In the genomic region with DNA sequence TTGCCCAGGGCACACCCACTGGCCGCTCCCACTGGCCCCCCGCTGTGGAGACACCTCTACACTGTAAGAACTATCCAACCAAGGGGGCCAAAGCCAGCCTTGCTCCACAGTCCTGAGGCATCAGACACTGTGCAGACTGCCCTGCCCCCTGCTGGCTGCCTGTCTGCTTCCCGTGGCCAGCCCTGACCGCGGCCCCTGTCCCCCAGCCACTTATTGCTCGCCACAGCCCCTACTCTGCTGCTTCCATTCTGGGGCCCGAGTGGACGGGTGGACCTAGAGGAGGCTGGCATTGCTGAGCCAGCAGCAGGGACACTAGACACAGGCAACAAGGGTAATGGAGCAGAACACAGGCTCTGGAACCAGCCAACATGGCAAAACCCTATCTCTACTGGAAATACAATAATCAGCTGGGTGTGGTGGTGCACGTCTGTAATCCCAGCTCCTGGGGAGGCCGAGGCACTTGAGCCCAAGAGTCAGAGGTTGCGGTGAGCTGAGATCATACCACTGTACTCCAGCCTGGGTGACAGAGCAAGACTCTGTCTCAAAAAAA, we compare ENCODE assay signal across 8 cellular contexts. TPM values are rescaled to one million over a fixed set of nuclear protein-coding genes. Genes with fewer than 3 reads are reported as not detected.
DNase-seq lines count a peak whose midpoint lies in the region; ATAC-seq and TF ChIP-seq lines count a peak whose summit lies in the region.

No MANE protein-coding gene starts in this region.

- intact Hi-C loops in body of pancreas (cut with DNase I) = no loop called here

- peaks cover 23% of the 10 kb centered on the region; the same call in 1 of the 2 replicates for H3K27me3 ChIP-seq in GM23248 (replicated peaks; ENCODE audit: insufficient read depth)
- no peaks in the 10 kb centered on the region for H3K27me3 ChIP-seq in SU-DHL-6 (ENCODE audit: low read length)
- no peaks in the 10 kb centered on the region for H3K27me3 ChIP-seq in body of pancreas
- H3K27me3 ChIP-seq in liver (ENCODE audit: control insufficient read depth in 4 of 4, insufficient read depth in 4 of 4, low read length in 3 of 4) = no peaks in the 10 kb centered on the region

- H3K4me1 ChIP-seq in GM23248 (ENCODE audit: insufficient read depth) (no peaks in the 10 kb centered on the region), body of pancreas (no peaks in the 10 kb centered on the region), liver (ENCODE audit: control insufficient read depth in 4 of 4, insufficient read depth in 4 of 4, low read length in 3 of 4) (no peaks in the 10 kb centered on the region)

- TF ChIP-seq RAD21 in liver (IDR thresholded peaks at IDR 0.05) = peak; percentile 47 to 72

- H3K9me2 ChIP-seq in GM23248 (ENCODE audit: insufficient read depth) = no peaks in the 10 kb centered on the region
- no peaks in the 10 kb centered on the region for H3K9me2 ChIP-seq in SU-DHL-6 (replicated peaks; ENCODE audit: insufficient read depth, low read length)

- no peak overlapping the region for H3K4me3 ChIP-seq in GM23248
- no peak overlapping the region for H3K4me3 ChIP-seq in SU-DHL-6 (ENCODE audit: insufficient read depth, low read length, poor library complexity, severe bottlenecking)
- no peak overlapping the region for H3K4me3 ChIP-seq in body of pancreas
- no peak overlapping the region for H3K4me3 ChIP-seq in liver (ENCODE audit: low read depth in 1 of 3, low read length in 3 of 3)

- H3K27ac ChIP-seq in C4-2B (no peak overlapping the region), GM23248 (no peak overlapping the region), SU-DHL-6 (ENCODE audit: low read depth, low read length) (no peak overlapping the region), body of pancreas (no peak overlapping the region), liver (ENCODE audit: low read depth in 1 of 2, low read length in 2 of 2) (no peak overlapping the region)

- ATAC-seq in body of pancreas = no peak
- ATAC-seq in GM18861 (IDR thresholded peaks at IDR 0.05; ENCODE audit: unreplicated experiment) = no peak

- H3F3A ChIP-seq in GM23248 (ENCODE audit: insufficient read depth) (no peaks in the 10 kb centered on the region), SU-DHL-6 (ENCODE audit: insufficient read depth) (no peaks in the 10 kb centered on the region)

- H2AFZ ChIP-seq in GM23248 (no peak overlapping the region), SU-DHL-6 (ENCODE audit: low read depth, low read length, severe bottlenecking) (no peak overlapping the region)

- DNase-seq in GM23248 = peak; percentile 50
- peak in 3 of 4 donors; percentile 38 to 51 (median 42) for DNase-seq in body of pancreas
- peak; percentile 37 for DNase-seq in stimulated activated CD8-positive, alpha-beta memory T cell treated with anti-CD3 and anti-CD28 coated beads, Interleukin-4, amount 100 ng/mL, for 24 hours (ENCODE audit: low read depth)
- no peak for DNase-seq in cerebellum (ENCODE audit: low spot score)

- H3K36me3 ChIP-seq in GM23248 (ENCODE audit: low read depth) (no peaks in the 10 kb centered on the region), SU-DHL-6 (ENCODE audit: low read length) (no peaks in the 10 kb centered on the region), body of pancreas (replicated peaks in 1 of 2; ENCODE audit: insufficient read depth in 1 of 2, low read depth in 2 of 2) (no peaks in the 10 kb centered on the region), liver (ENCODE audit: control insufficient read depth in 4 of 4, insufficient read depth in 3 of 4, low read depth in 1 of 4, low read length in 3 of 4) (no peaks in the 10 kb centered on the region)

- H3K79me2 ChIP-seq in GM23248 (ENCODE audit: insufficient read depth) = no peaks in the 10 kb centered on the region
- H3K79me2 ChIP-seq in SU-DHL-6 (ENCODE audit: insufficient read depth, low read length) = no peaks in the 10 kb centered on the region

- in situ Hi-C loops in GM23248 (cut with MboI) = no loop called here

- no peak for TF ChIP-seq POLR2A in body of pancreas (IDR thresholded peaks at IDR 0.05)

- no peak overlapping the region for H3K9ac ChIP-seq in GM23248
- H3K9ac ChIP-seq in SU-DHL-6 (ENCODE audit: low read length) = no peak overlapping the region
- H3K9ac ChIP-seq in liver (ENCODE audit: low read depth in 1 of 2, low read length in 2 of 2) = no peak overlapping the region

- H3K9me3 ChIP-seq in GM23248 (ENCODE audit: low read depth) (no peaks in the 10 kb centered on the region), SU-DHL-6 (ENCODE audit: insufficient read depth, low read length) (no peaks in the 10 kb centered on the region), body of pancreas (no peaks in the 10 kb centered on the region), liver (ENCODE audit: control insufficient read depth in 4 of 4, low read length in 3 of 4) (no peaks in the 10 kb centered on the region)

- peak; percentile 66 for TF ChIP-seq CTCF in C4-2B (conservative IDR thresholded peaks at IDR 0.05)
- peak; percentile 82 for TF ChIP-seq CTCF in SU-DHL-6 (IDR thresholded peaks at IDR 0.05; ENCODE audit: insufficient read depth, low read length, poor library complexity, severe bottlenecking)
- peak in 6 of 7 experiments; percentile 10 to 41 (median 34) for TF ChIP-seq CTCF in body of pancreas (IDR thresholded peaks at IDR 0.05)
- peak; percentile 41 for TF ChIP-seq CTCF in liver (IDR thresholded peaks at IDR 0.05; ENCODE audit: low read depth, low read length, missing input control)

- H4K20me1 ChIP-seq in GM23248 (ENCODE audit: insufficient read depth) = no peaks in the 10 kb centered on the region
- H4K20me1 ChIP-seq in SU-DHL-6 (ENCODE audit: low read depth, low read length) = no peaks in the 10 kb centered on the region

- WGBS in GM23248 (ENCODE audit: low coverage in 1 of 2, low lambda C conversion rate in 2 of 2, missing lambda C conversion rate in 2 of 2), 2 experiments = 39 to 52% methylated on average over 8 to 11 of the region's 11 CpGs
- WGBS in body of pancreas, 2 donors = 47 to 67% methylated on average over 9 to 11 of the region's 11 CpGs
- WGBS in liver = 68% methylated on average over 11 of the region's 11 CpGs

- no peak overlapping the region for H3K4me2 ChIP-seq in GM23248 (ENCODE audit: unreplicated experiment)
- H3K4me2 ChIP-seq in SU-DHL-6 (ENCODE audit: low read depth, low read length, poor library complexity, severe bottlenecking) = no peak overlapping the region

TF ChIP-seq in liver, 16 proteins besides CTCF, POLR2A, EP300 and RAD21 (continues in another document):
- TF ChIP-seq SP1 (IDR thresholded peaks at IDR 0.05) (no peak), YY1 (IDR thresholded peaks at IDR 0.05) (no peak), FOXA2 (IDR thresholded peaks at IDR 0.05) (no peak), TAF1 (conservative IDR thresholded peaks at IDR 0.05) (no peak), GABPA (IDR thresholded peaks at IDR 0.05 in 1 of 2, conservative IDR thresholded peaks at IDR 0.05 in 1 of 2) (no peak), JUND (IDR thresholded peaks at IDR 0.05) (no peak)
- TF ChIP-seq, protein P1, sequence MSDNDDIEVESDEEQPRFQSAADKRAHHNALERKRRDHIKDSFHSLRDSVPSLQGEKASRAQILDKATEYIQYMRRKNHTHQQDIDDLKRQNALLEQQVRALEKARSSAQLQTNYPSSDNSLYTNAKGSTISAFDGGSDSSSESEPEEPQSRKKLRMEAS (IDR thresholded peaks at IDR 0.05) = no peak
- TF ChIP-seq, protein P2, sequence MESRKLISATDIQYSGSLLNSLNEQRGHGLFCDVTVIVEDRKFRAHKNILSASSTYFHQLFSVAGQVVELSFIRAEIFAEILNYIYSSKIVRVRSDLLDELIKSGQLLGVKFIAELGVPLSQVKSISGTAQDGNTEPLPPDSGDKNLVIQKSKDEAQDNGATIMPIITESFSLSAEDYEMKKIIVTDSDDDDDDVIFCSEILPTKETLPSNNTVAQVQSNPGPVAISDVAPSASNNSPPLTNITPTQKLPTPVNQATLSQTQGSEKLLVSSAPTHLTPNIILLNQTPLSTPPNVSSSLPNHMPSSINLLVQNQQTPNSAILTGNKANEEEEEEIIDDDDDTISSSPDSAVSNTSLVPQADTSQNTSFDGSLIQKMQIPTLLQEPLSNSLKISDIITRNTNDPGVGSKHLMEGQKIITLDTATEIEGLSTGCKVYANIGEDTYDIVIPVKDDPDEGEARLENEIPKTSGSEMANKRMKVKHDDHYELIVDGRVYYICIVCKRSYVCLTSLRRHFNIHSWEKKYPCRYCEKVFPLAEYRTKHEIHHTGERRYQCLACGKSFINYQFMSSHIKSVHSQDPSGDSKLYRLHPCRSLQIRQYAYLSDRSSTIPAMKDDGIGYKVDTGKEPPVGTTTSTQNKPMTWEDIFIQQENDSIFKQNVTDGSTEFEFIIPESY (IDR thresholded peaks at IDR 0.05) = no peak
- TF ChIP-seq, protein P3, sequence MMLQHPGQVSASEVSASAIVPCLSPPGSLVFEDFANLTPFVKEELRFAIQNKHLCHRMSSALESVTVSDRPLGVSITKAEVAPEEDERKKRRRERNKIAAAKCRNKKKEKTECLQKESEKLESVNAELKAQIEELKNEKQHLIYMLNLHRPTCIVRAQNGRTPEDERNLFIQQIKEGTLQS (IDR thresholded peaks at IDR 0.05) = no peak
- TF ChIP-seq, protein P4, sequence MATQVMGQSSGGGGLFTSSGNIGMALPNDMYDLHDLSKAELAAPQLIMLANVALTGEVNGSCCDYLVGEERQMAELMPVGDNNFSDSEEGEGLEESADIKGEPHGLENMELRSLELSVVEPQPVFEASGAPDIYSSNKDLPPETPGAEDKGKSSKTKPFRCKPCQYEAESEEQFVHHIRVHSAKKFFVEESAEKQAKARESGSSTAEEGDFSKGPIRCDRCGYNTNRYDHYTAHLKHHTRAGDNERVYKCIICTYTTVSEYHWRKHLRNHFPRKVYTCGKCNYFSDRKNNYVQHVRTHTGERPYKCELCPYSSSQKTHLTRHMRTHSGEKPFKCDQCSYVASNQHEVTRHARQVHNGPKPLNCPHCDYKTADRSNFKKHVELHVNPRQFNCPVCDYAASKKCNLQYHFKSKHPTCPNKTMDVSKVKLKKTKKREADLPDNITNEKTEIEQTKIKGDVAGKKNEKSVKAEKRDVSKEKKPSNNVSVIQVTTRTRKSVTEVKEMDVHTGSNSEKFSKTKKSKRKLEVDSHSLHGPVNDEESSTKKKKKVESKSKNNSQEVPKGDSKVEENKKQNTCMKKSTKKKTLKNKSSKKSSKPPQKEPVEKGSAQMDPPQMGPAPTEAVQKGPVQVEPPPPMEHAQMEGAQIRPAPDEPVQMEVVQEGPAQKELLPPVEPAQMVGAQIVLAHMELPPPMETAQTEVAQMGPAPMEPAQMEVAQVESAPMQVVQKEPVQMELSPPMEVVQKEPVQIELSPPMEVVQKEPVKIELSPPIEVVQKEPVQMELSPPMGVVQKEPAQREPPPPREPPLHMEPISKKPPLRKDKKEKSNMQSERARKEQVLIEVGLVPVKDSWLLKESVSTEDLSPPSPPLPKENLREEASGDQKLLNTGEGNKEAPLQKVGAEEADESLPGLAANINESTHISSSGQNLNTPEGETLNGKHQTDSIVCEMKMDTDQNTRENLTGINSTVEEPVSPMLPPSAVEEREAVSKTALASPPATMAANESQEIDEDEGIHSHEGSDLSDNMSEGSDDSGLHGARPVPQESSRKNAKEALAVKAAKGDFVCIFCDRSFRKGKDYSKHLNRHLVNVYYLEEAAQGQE (IDR thresholded peaks at IDR 0.05) = no peak

RNA-seq across cellular contexts. Expression of a gene that starts 19.7 kb away (rescaled TPM):
- total RNA-seq in GM23248 (2014; rRNA removed; shearing (Covaris generic)) = 3.1 and 5.6 TPM in 2 replicates
- 3.0 and 5.7 TPM in 2 replicates for polyA plus RNA-seq in GM23248 (2016; fragmentation: Nextera tagmentation; extraction: Ambion mirVana)
- total RNA-seq in body of pancreas = 1 to 10 TPM; 2.6 to 6.0 TPM
- total RNA-seq in liver = 1 to 10 TPM; 4.5 TPM
- polyA plus RNA-seq in liver = 1 to 10 TPM in 1 of 2 donors, under 1 TPM in 1; 0.46 to 1.6 TPM
- total RNA-seq in cerebellum = 33.6 TPM
